20 cellular contexts compared by ENCODE assay signal in genomic region chr1:165542015-165542631, GRCh38. TPM values are rescaled to one million over a fixed set of nuclear protein-coding genes. Genes with fewer than 3 reads are reported as not detected.
"Had no signal": no experiment of that assay in that cellular context is flagged by ENCODE, and none has a peak within 500 bp of the region (broad histone marks: within the 10 kb centered on the region; RNA-seq: fewer than 3 reads in every experiment).

No MANE protein-coding gene starts in this region.

- H3K4me1 ChIP-seq: breast epithelium had no signal

- H3K36me3 ChIP-seq: ascending aorta, breast epithelium, neural progenitor cell had no signal

- H3K27ac ChIP-seq: ascending aorta, breast epithelium, coronary artery, neural progenitor cell, testis had no signal

- H3K4me2 ChIP-seq: neural progenitor cell had no signal

- DNase-seq: activated CD8-positive, alpha-beta memory T cell treated with anti-CD3 and anti-CD28 coated beads for 24 hours; activated effector memory CD4-positive, alpha-beta T cell treated with anti-CD3 and anti-CD28 coated beads, Interleukin-2, amount 50 U/mL, for 16 hours; activated T-cell treated with anti-CD3 and anti-CD28 coated beads, Interleukin-2, amount 50 U/mL, for 72 hours; erythroblast; head of caudate nucleus; kidney; mammary epithelial cell; stimulated activated CD4-positive, alpha-beta T cell treated with anti-CD3 and anti-CD28 coated beads, Interleukin-4, amount 100 ng/mL, for 24 hours; testis had no signal

- H3K4me3 ChIP-seq: ascending aorta, breast epithelium, coronary artery, neural progenitor cell, testis had no signal

- ATAC-seq: activated T-cell treated with anti-CD3 and anti-CD28 coated beads, Interleukin-2, amount 50 U/mL, for 72 hours; left lobe of liver; sciatic nerve; stimulated activated effector memory CD8-positive, alpha-beta T cell treated with anti-CD3 and anti-CD28 coated beads, Interleukin-12 subunit alpha, Interleukin-12 subunit beta, amount 100 ng/mL, for 72 hours had no signal

- H3K9ac ChIP-seq: neural progenitor cell had no signal

- H3K27me3 ChIP-seq: ascending aorta, breast epithelium, testis had no signal

- H3K9me3 ChIP-seq: ascending aorta, breast epithelium, testis had no signal

- H2AFZ ChIP-seq: neural progenitor cell had no signal

RNA-seq across cellular contexts. Expression of gene LRRC52, which starts 1.7 kb away (rescaled TPM):
- total RNA-seq: activated T-cell treated with anti-CD3 and anti-CD28 coated beads, Interleukin-2, amount 50 U/mL, for 72 hours; ascending aorta; breast epithelium; frontal cortex; kidney; left lobe of liver; mammary epithelial cell; myocyte; osteoblast; sciatic nerve had no signal
- polyA plus RNA-seq: adipose tissue, mammary epithelial cell had no signal
